ENCODE assay signal across 1 cellular context in the genomic region with DNA sequence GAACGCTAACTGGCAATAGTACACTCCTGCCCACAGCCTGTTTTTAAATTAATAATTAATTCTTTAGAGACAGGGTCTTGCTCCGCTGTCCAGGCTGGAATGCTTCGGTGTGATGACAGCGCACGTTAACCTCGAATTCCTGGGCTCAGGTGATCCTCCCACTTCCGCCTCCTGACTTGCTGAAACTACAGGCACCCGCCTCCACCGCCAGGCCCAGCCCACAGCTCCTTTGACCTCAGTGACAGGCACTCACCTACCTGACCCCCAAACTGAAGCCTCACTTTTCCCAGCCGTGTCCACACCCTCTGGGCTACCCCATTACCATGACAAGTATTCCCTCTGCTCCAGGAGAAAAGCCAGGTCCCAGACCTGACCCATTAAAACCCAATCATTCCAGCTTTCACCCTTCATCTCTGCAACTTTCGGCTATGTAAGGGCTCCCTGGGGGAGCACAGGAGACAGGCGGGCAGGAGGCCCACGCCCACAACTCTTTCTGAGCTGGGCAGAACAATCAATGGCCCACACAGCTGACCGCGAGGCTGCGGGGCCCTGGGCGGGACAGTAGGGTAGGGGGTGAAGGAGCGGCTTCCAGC.
TF ChIP-seq lines count a peak whose summit lies in the region.

No MANE protein-coding gene starts in this region.

TF ChIP-seq in HepG2, 621 proteins besides CTCF, POLR2A, EP300 and RAD21 (continued from another document and continues in another):
- TF ChIP-seq, protein P1, sequence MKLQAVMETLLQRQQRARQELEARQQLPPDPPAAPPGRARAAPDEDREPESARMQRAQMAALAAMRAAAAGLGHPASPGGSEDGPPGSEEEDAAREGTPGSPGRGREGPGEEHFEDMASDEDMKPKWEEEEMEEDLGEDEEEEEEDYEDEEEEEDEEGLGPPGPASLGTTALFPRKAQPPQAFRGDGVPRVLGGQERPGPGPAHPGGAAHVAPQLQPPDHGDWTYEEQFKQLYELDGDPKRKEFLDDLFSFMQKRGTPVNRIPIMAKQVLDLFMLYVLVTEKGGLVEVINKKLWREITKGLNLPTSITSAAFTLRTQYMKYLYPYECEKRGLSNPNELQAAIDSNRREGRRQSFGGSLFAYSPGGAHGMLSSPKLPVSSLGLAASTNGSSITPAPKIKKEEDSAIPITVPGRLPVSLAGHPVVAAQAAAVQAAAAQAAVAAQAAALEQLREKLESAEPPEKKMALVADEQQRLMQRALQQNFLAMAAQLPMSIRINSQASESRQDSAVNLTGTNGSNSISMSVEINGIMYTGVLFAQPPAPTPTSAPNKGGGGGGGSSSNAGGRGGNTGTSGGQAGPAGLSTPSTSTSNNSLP (IDR thresholded peaks at IDR 0.05; ENCODE audit: low read depth, low read length), result no peak
- TF ChIP-seq, protein P2, sequence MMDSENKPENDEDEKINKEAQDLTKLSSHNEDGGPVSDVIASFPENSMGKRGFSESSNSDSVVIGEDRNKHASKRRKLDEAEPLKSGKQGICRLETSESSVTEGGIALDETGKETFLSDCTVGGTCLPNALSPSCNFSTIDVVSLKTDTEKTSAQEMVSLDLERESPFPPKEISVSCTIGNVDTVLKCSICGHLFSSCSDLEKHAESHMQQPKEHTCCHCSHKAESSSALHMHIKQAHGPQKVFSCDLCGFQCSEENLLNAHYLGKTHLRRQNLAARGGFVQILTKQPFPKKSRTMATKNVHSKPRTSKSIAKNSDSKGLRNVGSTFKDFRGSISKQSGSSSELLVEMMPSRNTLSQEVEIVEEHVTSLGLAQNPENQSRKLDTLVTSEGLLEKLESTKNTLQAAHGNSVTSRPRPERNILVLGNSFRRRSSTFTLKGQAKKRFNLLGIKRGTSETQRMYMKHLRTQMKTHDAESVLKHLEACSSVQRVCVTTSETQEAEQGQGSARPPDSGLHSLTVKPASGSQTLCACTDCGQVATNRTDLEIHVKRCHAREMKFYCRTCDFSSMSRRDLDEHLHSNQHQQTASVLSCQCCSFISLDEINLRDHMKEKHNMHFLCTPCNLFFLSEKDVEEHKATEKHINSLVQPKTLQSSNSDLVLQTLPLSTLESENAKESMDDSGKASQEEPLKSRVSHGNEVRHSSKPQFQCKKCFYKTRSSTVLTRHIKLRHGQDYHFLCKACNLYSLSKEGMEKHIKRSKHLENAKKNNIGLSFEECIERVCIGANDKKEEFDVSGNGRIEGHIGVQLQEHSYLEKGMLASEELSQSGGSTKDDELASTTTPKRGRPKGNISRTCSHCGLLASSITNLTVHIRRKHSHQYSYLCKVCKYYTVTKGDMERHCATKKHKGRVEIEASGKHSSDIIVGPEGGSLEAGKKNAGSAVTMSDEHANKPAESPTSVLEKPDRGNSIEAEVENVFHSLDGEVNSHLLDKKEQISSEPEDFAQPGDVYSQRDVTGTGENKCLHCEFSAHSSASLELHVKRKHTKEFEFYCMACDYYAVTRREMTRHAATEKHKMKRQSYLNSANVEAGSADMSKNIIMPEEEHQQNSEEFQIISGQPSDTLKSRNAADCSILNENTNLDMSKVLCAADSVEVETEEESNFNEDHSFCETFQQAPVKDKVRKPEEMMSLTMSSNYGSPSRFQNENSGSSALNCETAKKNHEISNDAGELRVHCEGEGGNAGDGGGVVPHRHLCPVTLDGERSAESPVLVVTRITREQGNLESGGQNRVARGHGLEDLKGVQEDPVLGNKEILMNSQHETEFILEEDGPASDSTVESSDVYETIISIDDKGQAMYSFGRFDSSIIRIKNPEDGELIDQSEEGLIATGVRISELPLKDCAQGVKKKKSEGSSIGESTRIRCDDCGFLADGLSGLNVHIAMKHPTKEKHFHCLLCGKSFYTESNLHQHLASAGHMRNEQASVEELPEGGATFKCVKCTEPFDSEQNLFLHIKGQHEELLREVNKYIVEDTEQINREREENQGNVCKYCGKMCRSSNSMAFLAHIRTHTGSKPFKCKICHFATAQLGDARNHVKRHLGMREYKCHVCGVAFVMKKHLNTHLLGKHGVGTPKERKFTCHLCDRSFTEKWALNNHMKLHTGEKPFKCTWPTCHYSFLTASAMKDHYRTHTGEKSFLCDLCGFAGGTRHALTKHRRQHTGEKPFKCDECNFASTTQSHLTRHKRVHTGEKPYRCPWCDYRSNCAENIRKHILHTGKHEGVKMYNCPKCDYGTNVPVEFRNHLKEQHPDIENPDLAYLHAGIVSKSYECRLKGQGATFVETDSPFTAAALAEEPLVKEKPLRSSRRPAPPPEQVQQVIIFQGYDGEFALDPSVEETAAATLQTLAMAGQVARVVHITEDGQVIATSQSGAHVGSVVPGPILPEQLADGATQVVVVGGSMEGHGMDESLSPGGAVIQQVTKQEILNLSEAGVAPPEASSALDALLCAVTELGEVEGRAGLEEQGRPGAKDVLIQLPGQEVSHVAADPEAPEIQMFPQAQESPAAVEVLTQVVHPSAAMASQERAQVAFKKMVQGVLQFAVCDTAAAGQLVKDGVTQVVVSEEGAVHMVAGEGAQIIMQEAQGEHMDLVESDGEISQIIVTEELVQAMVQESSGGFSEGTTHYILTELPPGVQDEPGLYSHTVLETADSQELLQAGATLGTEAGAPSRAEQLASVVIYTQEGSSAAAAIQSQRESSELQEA (CRISPR knock-in tag; IDR thresholded peaks at IDR 0.05; ENCODE audit: not compliant biosample characterization), result no peak
- TF ChIP-seq CHD2 (IDR thresholded peaks at IDR 0.05; ENCODE audit: low read depth, low read length) (no peak), SATB2 (CRISPR knock-in tag; IDR thresholded peaks at IDR 0.05) (no peak), NFKB2 (CRISPR knock-in tag; IDR thresholded peaks at IDR 0.05; ENCODE audit: borderline replicate concordance) (peak; percentile 24; the same call in 1 of the 2 replicates), HES4 (CRISPR knock-in tag; IDR thresholded peaks at IDR 0.05; ENCODE audit: borderline replicate concordance) (no peak), PRDM15 (CRISPR knock-in tag; IDR thresholded peaks at IDR 0.05) (no peak), ZNF12 (CRISPR knock-in tag; IDR thresholded peaks at IDR 0.05) (no peak), PHF5A (CRISPR knock-in tag; IDR thresholded peaks at IDR 0.05; ENCODE audit: low read depth, unreplicated experiment) (peak; percentile 26), FLYWCH1 (CRISPR knock-in tag; IDR thresholded peaks at IDR 0.05) (no peak), SP1 (IDR thresholded peaks at IDR 0.05) (no peak), SP1 (CRISPR knock-in tag; IDR thresholded peaks at IDR 0.05) (no peak), KAT7 (CRISPR knock-in tag; IDR thresholded peaks at IDR 0.05; ENCODE audit: borderline replicate concordance) (no peak), ARNT (IDR thresholded peaks at IDR 0.05) (no peak), TP53 (CRISPR knock-in tag; conservative IDR thresholded peaks at IDR 0.05) (no peak), MATR3 (CRISPR knock-in tag; IDR thresholded peaks at IDR 0.05) (no peak), MEIS1 (CRISPR knock-in tag; IDR thresholded peaks at IDR 0.05; ENCODE audit: borderline replicate concordance) (peak; percentile 30; the same call in 1 of the 2 replicates), FOXC1 (CRISPR knock-in tag; IDR thresholded peaks at IDR 0.05; ENCODE audit: borderline replicate concordance) (no peak), ZNF850 (CRISPR knock-in tag; conservative IDR thresholded peaks at IDR 0.05) (no peak), SAFB2 (CRISPR knock-in tag; IDR thresholded peaks at IDR 0.05; ENCODE audit: borderline replicate concordance, low read depth) (peak; percentile 13; the same call in 1 of the 2 replicates), ZKSCAN8 (CRISPR knock-in tag; IDR thresholded peaks at IDR 0.05; ENCODE audit: borderline replicate concordance) (no peak), ARID4A (CRISPR knock-in tag; IDR thresholded peaks at IDR 0.05; ENCODE audit: borderline replicate concordance) (no peak)
- TF ChIP-seq, protein P3, sequence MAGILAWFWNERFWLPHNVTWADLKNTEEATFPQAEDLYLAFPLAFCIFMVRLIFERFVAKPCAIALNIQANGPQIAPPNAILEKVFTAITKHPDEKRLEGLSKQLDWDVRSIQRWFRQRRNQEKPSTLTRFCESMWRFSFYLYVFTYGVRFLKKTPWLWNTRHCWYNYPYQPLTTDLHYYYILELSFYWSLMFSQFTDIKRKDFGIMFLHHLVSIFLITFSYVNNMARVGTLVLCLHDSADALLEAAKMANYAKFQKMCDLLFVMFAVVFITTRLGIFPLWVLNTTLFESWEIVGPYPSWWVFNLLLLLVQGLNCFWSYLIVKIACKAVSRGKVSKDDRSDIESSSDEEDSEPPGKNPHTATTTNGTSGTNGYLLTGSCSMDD (CRISPR knock-in tag; IDR thresholded peaks at IDR 0.05), result no peak
- TF ChIP-seq, protein P4, sequence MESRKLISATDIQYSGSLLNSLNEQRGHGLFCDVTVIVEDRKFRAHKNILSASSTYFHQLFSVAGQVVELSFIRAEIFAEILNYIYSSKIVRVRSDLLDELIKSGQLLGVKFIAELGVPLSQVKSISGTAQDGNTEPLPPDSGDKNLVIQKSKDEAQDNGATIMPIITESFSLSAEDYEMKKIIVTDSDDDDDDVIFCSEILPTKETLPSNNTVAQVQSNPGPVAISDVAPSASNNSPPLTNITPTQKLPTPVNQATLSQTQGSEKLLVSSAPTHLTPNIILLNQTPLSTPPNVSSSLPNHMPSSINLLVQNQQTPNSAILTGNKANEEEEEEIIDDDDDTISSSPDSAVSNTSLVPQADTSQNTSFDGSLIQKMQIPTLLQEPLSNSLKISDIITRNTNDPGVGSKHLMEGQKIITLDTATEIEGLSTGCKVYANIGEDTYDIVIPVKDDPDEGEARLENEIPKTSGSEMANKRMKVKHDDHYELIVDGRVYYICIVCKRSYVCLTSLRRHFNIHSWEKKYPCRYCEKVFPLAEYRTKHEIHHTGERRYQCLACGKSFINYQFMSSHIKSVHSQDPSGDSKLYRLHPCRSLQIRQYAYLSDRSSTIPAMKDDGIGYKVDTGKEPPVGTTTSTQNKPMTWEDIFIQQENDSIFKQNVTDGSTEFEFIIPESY (CRISPR knock-in tag; IDR thresholded peaks at IDR 0.05), result no peak
- TF ChIP-seq, protein P5, sequence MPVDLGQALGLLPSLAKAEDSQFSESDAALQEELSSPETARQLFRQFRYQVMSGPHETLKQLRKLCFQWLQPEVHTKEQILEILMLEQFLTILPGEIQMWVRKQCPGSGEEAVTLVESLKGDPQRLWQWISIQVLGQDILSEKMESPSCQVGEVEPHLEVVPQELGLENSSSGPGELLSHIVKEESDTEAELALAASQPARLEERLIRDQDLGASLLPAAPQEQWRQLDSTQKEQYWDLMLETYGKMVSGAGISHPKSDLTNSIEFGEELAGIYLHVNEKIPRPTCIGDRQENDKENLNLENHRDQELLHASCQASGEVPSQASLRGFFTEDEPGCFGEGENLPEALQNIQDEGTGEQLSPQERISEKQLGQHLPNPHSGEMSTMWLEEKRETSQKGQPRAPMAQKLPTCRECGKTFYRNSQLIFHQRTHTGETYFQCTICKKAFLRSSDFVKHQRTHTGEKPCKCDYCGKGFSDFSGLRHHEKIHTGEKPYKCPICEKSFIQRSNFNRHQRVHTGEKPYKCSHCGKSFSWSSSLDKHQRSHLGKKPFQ (CRISPR knock-in tag; IDR thresholded peaks at IDR 0.05; ENCODE audit: insufficient replicate concordance), result no peak
